Comparison of ENCODE assay signal across 8 cellular contexts in genomic region chr16:71479420-71479819, GRCh38. TPM values are rescaled to one million over a fixed set of nuclear protein-coding genes. Genes with fewer than 3 reads are reported as not detected.
DNase-seq lines count a peak whose midpoint lies in the region; ATAC-seq and TF ChIP-seq lines count a peak whose summit lies in the region.

No MANE protein-coding gene starts in this region.

- no peak overlapping the region for H3K27ac ChIP-seq in osteoblast (ENCODE audit: low read depth, low read length)

- TF ChIP-seq CTCF in GM12865 (IDR thresholded peaks at IDR 0.05; ENCODE audit: insufficient read depth, low read depth, low read length, missing control alignments) (peak; percentile 30), osteoblast (IDR thresholded peaks at IDR 0.05; ENCODE audit: extremely low read depth, low read depth, low read length) (peak; percentile 62)

- H4K20me1 ChIP-seq in osteoblast (ENCODE audit: insufficient read depth, low read length), result no peaks in the 10 kb centered on the region

- peaks cover 23% of the 10 kb centered on the region for H3K36me3 ChIP-seq in osteoblast (ENCODE audit: insufficient read depth, low read length)

- no peaks in the 10 kb centered on the region for H3K27me3 ChIP-seq in osteoblast (ENCODE audit: insufficient read depth, low read length)

- no peak for ATAC-seq in GM21360 (IDR thresholded peaks at IDR 0.05; ENCODE audit: unreplicated experiment)

- peaks cover 11% of the 10 kb centered on the region for H3K9me3 ChIP-seq in osteoblast (ENCODE audit: low read depth, low read length)

- no peak overlapping the region for H3K4me2 ChIP-seq in osteoblast (ENCODE audit: insufficient read depth, low read length)

- DNase-seq in GM12865 (ENCODE audit: low read depth) (peak; percentile 11), NCI-H1694 (lab: John Stamatoyannopoulos, UW) (peak; percentile 11), cerebellum (ENCODE audit: low spot score) (peak; percentile 13), osteoblast (ENCODE audit: insufficient read length, low spot score, missing footprints) (no peak), NCI-H187 treated with DMSO at 0.1 percent for 48 hours (lab: John Stamatoyannopoulos, UW) (no peak), AG08395 (ENCODE audit: low spot score) (no peak), NCI-H446 treated with DMSO at 0.1 percent for 48 hours (lab: John Stamatoyannopoulos, UW) (no peak)

- H3K4me3 ChIP-seq in GM12865 (ENCODE audit: low read depth, low read length), result no peak overlapping the region
- no peak overlapping the region for H3K4me3 ChIP-seq in osteoblast (ENCODE audit: insufficient read depth, low read length)

- no peak overlapping the region for H2AFZ ChIP-seq in osteoblast (ENCODE audit: low read length)

- H3K4me1 ChIP-seq in osteoblast (ENCODE audit: insufficient read depth, low read length), result peaks cover 14% of the 10 kb centered on the region

- H3K79me2 ChIP-seq in osteoblast (ENCODE audit: insufficient read depth, low read length), result peaks cover 3% of the 10 kb centered on the region

RNA-seq across cellular contexts. Expression of gene ZNF19, which starts 9.7 kb away (rescaled TPM):
- total RNA-seq in cerebellum (11.3 TPM), osteoblast (6.2 and 6.5 TPM in 2 replicates)

RNA-seq across cellular contexts. Expression of gene ZNF23, which starts 17.4 kb away (rescaled TPM):
- total RNA-seq in cerebellum (16.9 TPM), osteoblast (9.8 and 10.3 TPM in 2 replicates)

RNA-seq across cellular contexts. Expression of gene TLE7, which starts 37.6 kb away (rescaled TPM):
- not detected for total RNA-seq in cerebellum
- not detected in 2 replicates for total RNA-seq in osteoblast

RNA-seq across cellular contexts. Expression of gene CHST4, which starts 46.8 kb away (rescaled TPM):
- total RNA-seq in cerebellum (not detected), osteoblast (not detected in 2 replicates)

Comparison
In these comparisons a context has a peak if more than half of its experiments do, and no peak if none do; other contexts are left out.
1. DNase-seq: peak in GM12865 (single experiment), NCI-H1694 (single experiment) and cerebellum (single experiment); none in osteoblast (single experiment), NCI-H187 treated with DMSO at 0.1 percent for 48 hours (single experiment), AG08395 (single experiment) and NCI-H446 treated with DMSO at 0.1 percent for 48 hours (single experiment).